In genomic region chr2:10307561-10308156, GRCh38 we compare ENCODE assay signal across 1 cellular context.
TF ChIP-seq lines count a peak whose summit lies in the region.

No MANE protein-coding gene starts in this region.

TF ChIP-seq in K562, 482 proteins besides CTCF, POLR2A, EP300 and RAD21 (continued from another document and continues in another):
- TF ChIP-seq, protein P1, sequence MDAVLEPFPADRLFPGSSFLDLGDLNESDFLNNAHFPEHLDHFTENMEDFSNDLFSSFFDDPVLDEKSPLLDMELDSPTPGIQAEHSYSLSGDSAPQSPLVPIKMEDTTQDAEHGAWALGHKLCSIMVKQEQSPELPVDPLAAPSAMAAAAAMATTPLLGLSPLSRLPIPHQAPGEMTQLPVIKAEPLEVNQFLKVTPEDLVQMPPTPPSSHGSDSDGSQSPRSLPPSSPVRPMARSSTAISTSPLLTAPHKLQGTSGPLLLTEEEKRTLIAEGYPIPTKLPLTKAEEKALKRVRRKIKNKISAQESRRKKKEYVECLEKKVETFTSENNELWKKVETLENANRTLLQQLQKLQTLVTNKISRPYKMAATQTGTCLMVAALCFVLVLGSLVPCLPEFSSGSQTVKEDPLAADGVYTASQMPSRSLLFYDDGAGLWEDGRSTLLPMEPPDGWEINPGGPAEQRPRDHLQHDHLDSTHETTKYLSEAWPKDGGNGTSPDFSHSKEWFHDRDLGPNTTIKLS (IDR thresholded peaks at IDR 0.05; ENCODE audit: borderline replicate concordance, low read depth), result peak; percentile 63; the same call in 1 of the 2 replicates
- TF ChIP-seq MTA2 (IDR thresholded peaks at IDR 0.05; ENCODE audit: low read depth), result peak; percentile 51; the same call in 1 of the 2 replicates
- TF ChIP-seq, protein P2, sequence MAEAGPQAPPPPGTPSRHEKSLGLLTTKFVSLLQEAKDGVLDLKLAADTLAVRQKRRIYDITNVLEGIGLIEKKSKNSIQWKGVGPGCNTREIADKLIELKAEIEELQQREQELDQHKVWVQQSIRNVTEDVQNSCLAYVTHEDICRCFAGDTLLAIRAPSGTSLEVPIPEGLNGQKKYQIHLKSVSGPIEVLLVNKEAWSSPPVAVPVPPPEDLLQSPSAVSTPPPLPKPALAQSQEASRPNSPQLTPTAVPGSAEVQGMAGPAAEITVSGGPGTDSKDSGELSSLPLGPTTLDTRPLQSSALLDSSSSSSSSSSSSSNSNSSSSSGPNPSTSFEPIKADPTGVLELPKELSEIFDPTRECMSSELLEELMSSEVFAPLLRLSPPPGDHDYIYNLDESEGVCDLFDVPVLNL (CRISPR knock-in tag; IDR thresholded peaks at IDR 0.05; ENCODE audit: low read depth), result no peak
- peak; percentile 91 for TF ChIP-seq ZEB2 (IDR thresholded peaks at IDR 0.05)
- no peak for TF ChIP-seq NCOA1 (IDR thresholded peaks at IDR 0.05; ENCODE audit: low read depth)
- TF ChIP-seq LEF1 (IDR thresholded peaks at IDR 0.05), result no peak
- no peak for TF ChIP-seq SAFB2 (IDR thresholded peaks at IDR 0.05; ENCODE audit: borderline replicate concordance, low read depth, low read length, severe bottlenecking)
- TF ChIP-seq ZNF3 (CRISPR knock-in tag; IDR thresholded peaks at IDR 0.05), result no peak
- TF ChIP-seq RFX1 (IDR thresholded peaks at IDR 0.05), result no peak
- no peak for TF ChIP-seq RFX7 (CRISPR knock-in tag; IDR thresholded peaks at IDR 0.05)
- TF ChIP-seq PCBP2 (IDR thresholded peaks at IDR 0.05; ENCODE audit: low read depth, low read length, poor library complexity, severe bottlenecking), result no peak
- TF ChIP-seq CBX1 (IDR thresholded peaks at IDR 0.05; ENCODE audit: low read depth), result no peak
- no peak for TF ChIP-seq CSDE1 (IDR thresholded peaks at IDR 0.05)
- no peak for TF ChIP-seq NUFIP1 (IDR thresholded peaks at IDR 0.05; ENCODE audit: partially characterized antibody)
- no peak for TF ChIP-seq ZNF449 (CRISPR knock-in tag; IDR thresholded peaks at IDR 0.05)
- no peak for TF ChIP-seq LARP7 (IDR thresholded peaks at IDR 0.05)
- TF ChIP-seq ARNT (IDR thresholded peaks at IDR 0.05), result peak in 1 of 2 experiments; percentile 100; a peak in 2 of 4 replicates
- 0 out of 2 replicates have a peak, but pooled peaks have one; percentile 51 for TF ChIP-seq ZNF395 (CRISPR knock-in tag; IDR thresholded peaks at IDR 0.05)
- TF ChIP-seq HDGF (IDR thresholded peaks at IDR 0.05), result no peak
- TF ChIP-seq DPF2 (IDR thresholded peaks at IDR 0.05), result peak; percentile 87
- peak in 1 of 2 experiments; percentile 63; a peak in 2 of 4 replicates for TF ChIP-seq TBL1XR1 (IDR thresholded peaks at IDR 0.05; ENCODE audit: low read length in 2 of 2)
- no peak for TF ChIP-seq GTF3C2 (IDR thresholded peaks at IDR 0.05; ENCODE audit: borderline replicate concordance, extremely low read depth, insufficient read length)
- no peak for TF ChIP-seq KAT7 (CRISPR knock-in tag; IDR thresholded peaks at IDR 0.05; ENCODE audit: borderline replicate concordance)
- no peak for TF ChIP-seq GATA2 (CRISPR knock-in tag; IDR thresholded peaks at IDR 0.05)
- TF ChIP-seq ZNF644 (tag; IDR thresholded peaks at IDR 0.05; ENCODE audit: low read depth), result 0 out of 2 replicates have a peak, but pooled peaks have one; percentile 34
- no peak for TF ChIP-seq RBM14 (IDR thresholded peaks at IDR 0.05; ENCODE audit: borderline replicate concordance, insufficient read depth, low read depth, low read length)
- TF ChIP-seq, protein P3, sequence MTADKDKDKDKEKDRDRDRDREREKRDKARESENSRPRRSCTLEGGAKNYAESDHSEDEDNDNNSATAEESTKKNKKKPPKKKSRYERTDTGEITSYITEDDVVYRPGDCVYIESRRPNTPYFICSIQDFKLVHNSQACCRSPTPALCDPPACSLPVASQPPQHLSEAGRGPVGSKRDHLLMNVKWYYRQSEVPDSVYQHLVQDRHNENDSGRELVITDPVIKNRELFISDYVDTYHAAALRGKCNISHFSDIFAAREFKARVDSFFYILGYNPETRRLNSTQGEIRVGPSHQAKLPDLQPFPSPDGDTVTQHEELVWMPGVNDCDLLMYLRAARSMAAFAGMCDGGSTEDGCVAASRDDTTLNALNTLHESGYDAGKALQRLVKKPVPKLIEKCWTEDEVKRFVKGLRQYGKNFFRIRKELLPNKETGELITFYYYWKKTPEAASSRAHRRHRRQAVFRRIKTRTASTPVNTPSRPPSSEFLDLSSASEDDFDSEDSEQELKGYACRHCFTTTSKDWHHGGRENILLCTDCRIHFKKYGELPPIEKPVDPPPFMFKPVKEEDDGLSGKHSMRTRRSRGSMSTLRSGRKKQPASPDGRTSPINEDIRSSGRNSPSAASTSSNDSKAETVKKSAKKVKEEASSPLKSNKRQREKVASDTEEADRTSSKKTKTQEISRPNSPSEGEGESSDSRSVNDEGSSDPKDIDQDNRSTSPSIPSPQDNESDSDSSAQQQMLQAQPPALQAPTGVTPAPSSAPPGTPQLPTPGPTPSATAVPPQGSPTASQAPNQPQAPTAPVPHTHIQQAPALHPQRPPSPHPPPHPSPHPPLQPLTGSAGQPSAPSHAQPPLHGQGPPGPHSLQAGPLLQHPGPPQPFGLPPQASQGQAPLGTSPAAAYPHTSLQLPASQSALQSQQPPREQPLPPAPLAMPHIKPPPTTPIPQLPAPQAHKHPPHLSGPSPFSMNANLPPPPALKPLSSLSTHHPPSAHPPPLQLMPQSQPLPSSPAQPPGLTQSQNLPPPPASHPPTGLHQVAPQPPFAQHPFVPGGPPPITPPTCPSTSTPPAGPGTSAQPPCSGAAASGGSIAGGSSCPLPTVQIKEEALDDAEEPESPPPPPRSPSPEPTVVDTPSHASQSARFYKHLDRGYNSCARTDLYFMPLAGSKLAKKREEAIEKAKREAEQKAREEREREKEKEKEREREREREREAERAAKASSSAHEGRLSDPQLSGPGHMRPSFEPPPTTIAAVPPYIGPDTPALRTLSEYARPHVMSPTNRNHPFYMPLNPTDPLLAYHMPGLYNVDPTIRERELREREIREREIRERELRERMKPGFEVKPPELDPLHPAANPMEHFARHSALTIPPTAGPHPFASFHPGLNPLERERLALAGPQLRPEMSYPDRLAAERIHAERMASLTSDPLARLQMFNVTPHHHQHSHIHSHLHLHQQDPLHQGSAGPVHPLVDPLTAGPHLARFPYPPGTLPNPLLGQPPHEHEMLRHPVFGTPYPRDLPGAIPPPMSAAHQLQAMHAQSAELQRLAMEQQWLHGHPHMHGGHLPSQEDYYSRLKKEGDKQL (CRISPR knock-in tag; IDR thresholded peaks at IDR 0.05; ENCODE audit: borderline replicate concordance), result no peak
- TF ChIP-seq, protein P4, sequence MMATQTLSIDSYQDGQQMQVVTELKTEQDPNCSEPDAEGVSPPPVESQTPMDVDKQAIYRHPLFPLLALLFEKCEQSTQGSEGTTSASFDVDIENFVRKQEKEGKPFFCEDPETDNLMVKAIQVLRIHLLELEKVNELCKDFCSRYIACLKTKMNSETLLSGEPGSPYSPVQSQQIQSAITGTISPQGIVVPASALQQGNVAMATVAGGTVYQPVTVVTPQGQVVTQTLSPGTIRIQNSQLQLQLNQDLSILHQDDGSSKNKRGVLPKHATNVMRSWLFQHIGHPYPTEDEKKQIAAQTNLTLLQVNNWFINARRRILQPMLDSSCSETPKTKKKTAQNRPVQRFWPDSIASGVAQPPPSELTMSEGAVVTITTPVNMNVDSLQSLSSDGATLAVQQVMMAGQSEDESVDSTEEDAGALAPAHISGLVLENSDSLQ (IDR thresholded peaks at IDR 0.05), result peak; percentile 37; the same call in 1 of the 2 replicates
- no peak for TF ChIP-seq ARHGAP35 (IDR thresholded peaks at IDR 0.05; ENCODE audit: partially characterized antibody)
- peak; percentile 35; the same call in 1 of the 2 replicates for TF ChIP-seq SMARCC2 (IDR thresholded peaks at IDR 0.05; ENCODE audit: low read depth)
- TF ChIP-seq MYNN (IDR thresholded peaks at IDR 0.05), result 0 out of 2 replicates have a peak, but pooled peaks have one; percentile 48
- no peak for TF ChIP-seq MYNN (CRISPR knock-in tag; IDR thresholded peaks at IDR 0.05)
- TF ChIP-seq ZC3H8 (IDR thresholded peaks at IDR 0.05), result no peak
- no peak for TF ChIP-seq HNRNPK (IDR thresholded peaks at IDR 0.05; ENCODE audit: low read depth, low read length, poor library complexity, severe bottlenecking)
- no peak for TF ChIP-seq PHF21A (IDR thresholded peaks at IDR 0.05; ENCODE audit: borderline replicate concordance, low read depth)
- no peak for TF ChIP-seq GABPB2 (CRISPR knock-in tag; conservative IDR thresholded peaks at IDR 0.05)
- TF ChIP-seq HDAC1 (IDR thresholded peaks at IDR 0.05), result peak in 1 of 2 experiments; percentile 76; a peak in 1 of 4 replicates
- TF ChIP-seq PBX2 (CRISPR knock-in tag; IDR thresholded peaks at IDR 0.05; ENCODE audit: low read depth), result no peak
- peak; percentile 42; the same call in 1 of the 2 replicates for TF ChIP-seq PBX2 (tag; conservative IDR thresholded peaks at IDR 0.05; ENCODE audit: low read depth)
- TF ChIP-seq, protein P5, sequence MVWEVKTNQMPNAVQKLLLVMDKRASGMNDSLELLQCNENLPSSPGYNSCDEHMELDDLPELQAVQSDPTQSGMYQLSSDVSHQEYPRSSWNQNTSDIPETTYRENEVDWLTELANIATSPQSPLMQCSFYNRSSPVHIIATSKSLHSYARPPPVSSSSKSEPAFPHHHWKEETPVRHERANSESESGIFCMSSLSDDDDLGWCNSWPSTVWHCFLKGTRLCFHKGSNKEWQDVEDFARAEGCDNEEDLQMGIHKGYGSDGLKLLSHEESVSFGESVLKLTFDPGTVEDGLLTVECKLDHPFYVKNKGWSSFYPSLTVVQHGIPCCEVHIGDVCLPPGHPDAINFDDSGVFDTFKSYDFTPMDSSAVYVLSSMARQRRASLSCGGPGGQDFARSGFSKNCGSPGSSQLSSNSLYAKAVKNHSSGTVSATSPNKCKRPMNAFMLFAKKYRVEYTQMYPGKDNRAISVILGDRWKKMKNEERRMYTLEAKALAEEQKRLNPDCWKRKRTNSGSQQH (CRISPR knock-in tag; IDR thresholded peaks at IDR 0.05), result no peak
- no peak for TF ChIP-seq HMG20A (CRISPR knock-in tag; conservative IDR thresholded peaks at IDR 0.05)
- TF ChIP-seq RAD51 (IDR thresholded peaks at IDR 0.05; ENCODE audit: borderline replicate concordance, low read depth), result no peak
- no peak for TF ChIP-seq ZZZ3 (IDR thresholded peaks at IDR 0.05)
